In the genomic region with DNA sequence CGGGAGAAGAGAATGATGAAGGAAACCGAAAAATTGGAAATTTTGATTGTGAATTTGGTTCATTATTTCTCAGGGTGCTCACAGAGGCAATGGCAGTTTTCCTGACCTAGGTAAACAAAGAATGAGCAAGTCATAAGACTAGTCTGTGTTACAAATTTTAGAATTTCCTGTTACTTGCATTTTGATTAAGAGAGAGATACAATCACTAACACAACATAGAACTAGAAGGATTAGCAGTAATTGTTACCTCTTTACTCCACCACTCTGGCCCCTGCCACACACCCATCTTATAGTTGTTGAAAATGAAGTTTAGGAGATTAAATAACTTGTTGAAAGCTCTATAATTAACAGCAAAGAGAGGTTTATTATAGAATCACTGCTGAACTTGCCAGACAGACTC, we compare ENCODE assay signal across 25 cellular contexts.
"Had no signal": no experiment of that assay in that cellular context is flagged by ENCODE, and none has a peak within 500 bp of the region (broad histone marks: within the 10 kb centered on the region; RNA-seq: fewer than 3 reads in every experiment).

No MANE protein-coding gene starts in this region.

- H3K4me1 ChIP-seq: ascending aorta, breast epithelium, colonic mucosa, gastroesophageal sphincter had no signal

- H3K4me1 Mint-ChIP-seq: activated CD4-positive, alpha-beta T cell treated with anti-CD3 and anti-CD28 coated beads, Interleukin-2, amount 10 ng/mL, durations not matched to agents 7 days and 5 days; activated naive CD4-positive, alpha-beta T cell treated with anti-CD3 and anti-CD28 coated beads, Interleukin-2, amount 10 ng/mL, durations not matched to agents 7 days and 5 days; activated naive CD8-positive, alpha-beta T cell treated with anti-CD3 and anti-CD28 coated beads, Interleukin-2, amount 10 ng/mL, durations not matched to agents 7 days and 5 days had no signal

- H3K27me3 ChIP-seq: ascending aorta, breast epithelium, cardiac muscle cell, colonic mucosa, esophagus squamous epithelium, gastroesophageal sphincter, heart right ventricle had no signal

- ATAC-seq: activated CD8-positive, alpha-beta T cell treated with anti-CD3 and anti-CD28 coated beads for 36 hours; gastroesophageal sphincter; heart right ventricle had no signal

- H3K27ac Mint-ChIP-seq: activated CD4-positive, alpha-beta T cell treated with anti-CD3 and anti-CD28 coated beads, Interleukin-2, amount 10 ng/mL, durations not matched to agents 7 days and 5 days; activated CD8-positive, alpha-beta T cell treated with anti-CD3 and anti-CD28 coated beads for 36 hours; activated naive CD4-positive, alpha-beta T cell treated with anti-CD3 and anti-CD28 coated beads, Interleukin-2, amount 10 ng/mL, durations not matched to agents 7 days and 5 days; activated naive CD8-positive, alpha-beta T cell treated with anti-CD3 and anti-CD28 coated beads, Interleukin-2, amount 10 ng/mL, durations not matched to agents 7 days and 5 days; brain had no signal

- H3K36me3 ChIP-seq: breast epithelium, cardiac muscle cell, colonic mucosa, esophagus squamous epithelium, gastroesophageal sphincter, heart right ventricle had no signal

- H3K4me3 Mint-ChIP-seq: activated CD4-positive, alpha-beta T cell treated with anti-CD3 and anti-CD28 coated beads, Interleukin-2, amount 10 ng/mL, durations not matched to agents 7 days and 5 days; activated CD8-positive, alpha-beta T cell treated with anti-CD3 and anti-CD28 coated beads for 36 hours; activated naive CD4-positive, alpha-beta T cell treated with anti-CD3 and anti-CD28 coated beads, Interleukin-2, amount 10 ng/mL, durations not matched to agents 7 days and 5 days; activated naive CD8-positive, alpha-beta T cell treated with anti-CD3 and anti-CD28 coated beads, Interleukin-2, amount 10 ng/mL, durations not matched to agents 7 days and 5 days; brain had no signal

- DNase-seq: activated CD4-positive, alpha-beta T cell treated with anti-CD3 and anti-CD28 coated beads for 4 hours; activated CD4-positive, alpha-beta T cell treated with anti-CD3 and anti-CD28 coated beads, Interleukin-2, amount 10 ng/mL, durations not matched to agents 7 days and 5 days; activated CD4-positive, alpha-beta T cell treated with anti-CD3 and anti-CD28 coated beads, Interleukin-2, amount 50 U/mL, for 48 hours; activated CD4-positive, CD25-positive, alpha-beta regulatory T cell; activated CD4-positive, CD25-positive, alpha-beta regulatory T cell treated with anti-CD3 and anti-CD28 coated beads, Interleukin-2, amount 50 U/mL, for 72 hours; activated CD8-positive, alpha-beta memory T cell treated with anti-CD3 and anti-CD28 coated beads for 24 hours; activated CD8-positive, alpha-beta T cell treated with anti-CD3 and anti-CD28 coated beads for 36 hours; activated gamma-delta T cell; activated naive CD4-positive, alpha-beta T cell; activated naive CD4-positive, alpha-beta T cell treated with anti-CD3 and anti-CD28 coated beads, Interleukin-2, amount 10 ng/mL, durations not matched to agents 7 days and 5 days; activated naive CD8-positive, alpha-beta T cell treated with anti-CD3 and anti-CD28 coated beads, Interleukin-2, amount 10 ng/mL, durations not matched to agents 7 days and 5 days; activated T-cell treated with anti-CD3 and anti-CD28 coated beads, Interleukin-2, amount 50 U/mL, for 48 hours; central memory CD4-positive, alpha-beta T cell; cerebellar nuclear complex; colonic mucosa; effector CD8-positive, alpha-beta T cell; esophagus squamous epithelium; foreskin melanocyte; heart right ventricle; T1000 had no signal

- H3K27me3 Mint-ChIP-seq: activated CD4-positive, alpha-beta T cell treated with anti-CD3 and anti-CD28 coated beads, Interleukin-2, amount 10 ng/mL, durations not matched to agents 7 days and 5 days; activated CD8-positive, alpha-beta T cell treated with anti-CD3 and anti-CD28 coated beads for 36 hours; activated naive CD4-positive, alpha-beta T cell treated with anti-CD3 and anti-CD28 coated beads, Interleukin-2, amount 10 ng/mL, durations not matched to agents 7 days and 5 days; activated naive CD8-positive, alpha-beta T cell treated with anti-CD3 and anti-CD28 coated beads, Interleukin-2, amount 10 ng/mL, durations not matched to agents 7 days and 5 days had no signal

- H3K4me3 ChIP-seq: ascending aorta, breast epithelium, cardiac muscle cell, colonic mucosa, esophagus squamous epithelium, gastroesophageal sphincter, heart right ventricle had no signal

- H3K9me3 Mint-ChIP-seq: activated CD8-positive, alpha-beta T cell treated with anti-CD3 and anti-CD28 coated beads for 36 hours; brain had no signal

- H3K36me3 Mint-ChIP-seq: brain had no signal

- H3K9me3 ChIP-seq: ascending aorta, breast epithelium, colonic mucosa, esophagus squamous epithelium, gastroesophageal sphincter had no signal
